9 cellular contexts compared by ENCODE assay signal in genomic region chr1:1116701-1117468, GRCh38. TPM values are rescaled to one million over a fixed set of nuclear protein-coding genes. Genes with fewer than 3 reads are reported as not detected.
DNase-seq lines count a peak whose midpoint lies in the region; ATAC-seq and TF ChIP-seq lines count a peak whose summit lies in the region.
"Had no signal": no experiment of that assay in that cellular context is flagged by ENCODE, and none has a peak within 500 bp of the region (broad histone marks: within the 10 kb centered on the region; RNA-seq: fewer than 3 reads in every experiment).

No MANE protein-coding gene starts in this region.

- H4K20me1 ChIP-seq in BLaER1 = no peaks in the 10 kb centered on the region

- peaks cover 26% of the 10 kb centered on the region for H3K9me3 ChIP-seq in BLaER1

- intact Hi-C loops in sciatic nerve (cut with DNase I) = no loop called here

- H3K4me3 ChIP-seq in BLaER1 (peak overlapping the region; percentile 81), HL-60 (replicated peaks; ENCODE audit: insufficient read depth, low read length) (peak overlapping the region; percentile 47)

- no peak for DNase-seq in HL-60 (ENCODE audit: low read depth in 1 of 2, low spot score in 1 of 2)
- DNase-seq in activated T-cell treated with anti-CD3 and anti-CD28 coated beads, Interleukin-2, amount 50 U/mL, for 1 hour = peak; percentile 57
- peak; percentile 25 for DNase-seq in glomerular visceral epithelial cell (ENCODE audit: extremely low spot score)
- peak; percentile 68 for DNase-seq in sciatic nerve (ENCODE audit: low spot score)
- no peak for DNase-seq in GM19238 (ENCODE audit: insufficient read length, low spot score)

- no peak for TF ChIP-seq CTCF in HL-60 (IDR thresholded peaks at IDR 0.05; ENCODE audit: insufficient read depth, low read length)

- peak overlapping the region; percentile 99 for H3K4me2 ChIP-seq in BLaER1

- peaks cover 41% of the 10 kb centered on the region for H3K27me3 ChIP-seq in BLaER1
- peaks cover 18% of the 10 kb centered on the region for H3K27me3 ChIP-seq in HL-60 (ENCODE audit: insufficient read depth, poor library complexity, severe bottlenecking)

- ATAC-seq in sciatic nerve (no peak), HG02852 (IDR thresholded peaks at IDR 0.05; ENCODE audit: unreplicated experiment) (no peak), GM21737 (IDR thresholded peaks at IDR 0.05; ENCODE audit: unreplicated experiment) (no peak)

- peak overlapping the region; percentile 60; the same call in 1 of the 2 replicates for H3K9ac ChIP-seq in BLaER1

- H3K36me3 ChIP-seq in BLaER1 = peaks cover 26% of the 10 kb centered on the region

- peaks cover 71% of the 10 kb centered on the region for H3K4me1 ChIP-seq in BLaER1

- H3K27ac ChIP-seq in BLaER1 (no peak overlapping the region), HL-60 (replicated peaks) (no peak overlapping the region)

RNA-seq across cellular contexts. Expression of gene C1orf159, which starts 1.0 kb away (rescaled TPM):
- total RNA-seq in sciatic nerve = 12.0 TPM

RNA-seq across cellular contexts. Expression of gene RNF223, which starts 42.8 kb away (rescaled TPM):
- total RNA-seq in sciatic nerve = not detected
- total RNA-seq: renal cortical epithelial cell had no signal

RNA-seq across cellular contexts. Expression of gene TTLL10, which starts 56.8 kb away (rescaled TPM):
- total RNA-seq in sciatic nerve = 0.71 TPM

Comparison
In these comparisons a context has a peak if more than half of its experiments do, and no peak if none do; other contexts are left out.
1. DNase-seq: peak in activated T-cell treated with anti-CD3 and anti-CD28 coated beads, Interleukin-2, amount 50 U/mL, for 1 hour (single experiment), glomerular visceral epithelial cell (single experiment) and sciatic nerve (single experiment); none in HL-60 (0 of 2) and GM19238 (single experiment).